In the genomic region with DNA sequence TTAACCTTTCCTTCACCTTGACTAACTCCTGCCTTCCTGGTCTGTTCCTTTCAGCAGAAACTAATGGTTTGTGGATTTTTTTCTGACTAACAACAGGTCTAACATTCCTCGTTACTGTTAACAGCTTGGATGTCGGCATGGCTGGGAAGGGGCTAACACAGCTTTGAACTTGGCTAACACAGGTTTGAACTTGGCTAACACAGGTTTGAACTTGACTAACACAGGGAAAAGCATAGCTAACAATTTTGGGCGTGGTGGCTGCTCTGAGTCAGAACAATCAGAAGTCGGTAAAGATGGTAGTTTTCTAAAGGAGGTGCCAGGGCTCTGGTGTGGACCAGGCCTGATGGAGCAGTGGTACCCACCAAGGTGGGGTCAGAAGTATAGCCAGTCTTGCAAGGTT, we compare ENCODE assay signal across 8 cellular contexts. TPM values are rescaled to one million over a fixed set of nuclear protein-coding genes. Genes with fewer than 3 reads are reported as not detected.
A peak's percentile ranks its signal among the peaks of the same experiment; 100 is the strongest.
DNase-seq lines count a peak whose midpoint lies in the region; ATAC-seq and TF ChIP-seq lines count a peak whose summit lies in the region.

No MANE protein-coding gene starts in this region.

- H3K27me3 ChIP-seq in CD8-positive, alpha-beta memory T cell (ENCODE audit: insufficient read depth, low read length, poor library complexity, severe bottlenecking), result no peaks in the 10 kb centered on the region
- H3K27me3 ChIP-seq in Peyer's patch (no peaks in the 10 kb centered on the region), breast epithelium (no peaks in the 10 kb centered on the region)

- no peaks in the 10 kb centered on the region for H3K9me3 Mint-ChIP-seq in CD8-positive, alpha-beta memory T cell

- TF ChIP-seq POLR2A in Peyer's patch (IDR thresholded peaks at IDR 0.05) (no peak), breast epithelium (IDR thresholded peaks at IDR 0.05) (no peak)

- peaks cover 0 to 33% (median 13%) of the 10 kb centered on the region in 3 donors for H3K36me3 Mint-ChIP-seq in CD8-positive, alpha-beta memory T cell

- peaks cover 89% of the 10 kb centered on the region for H3K4me1 ChIP-seq in CD8-positive, alpha-beta memory T cell (ENCODE audit: insufficient read depth, low read length)
- H3K4me1 ChIP-seq in Peyer's patch (peaks cover 0 to 31% (median 29%) of the 10 kb centered on the region in 4 donors), breast epithelium (peaks cover 0 to 5% of the 10 kb centered on the region in 2 donors), mesodermal cell (ENCODE audit: control insufficient read depth, insufficient read depth, low read length, poor library complexity, severe bottlenecking) (peaks cover 22% of the 10 kb centered on the region), urinary bladder (ENCODE audit: insufficient read depth) (no peaks in the 10 kb centered on the region)

- H3K9me3 ChIP-seq in CD8-positive, alpha-beta memory T cell (ENCODE audit: low read length), result no peaks in the 10 kb centered on the region
- H3K9me3 ChIP-seq in Peyer's patch (no peaks in the 10 kb centered on the region), breast epithelium (no peaks in the 10 kb centered on the region), mesodermal cell (ENCODE audit: control insufficient read depth, low read length) (no peaks in the 10 kb centered on the region)

- CTCF ChIA-PET in CD8-positive, alpha-beta memory T cell (lab: Charles Lee), result interaction anchor here (0.8 to 2.1 kb wide), 5 partner anchors 8 to 189 kb away, joined by 3 to 11 read pairs (median 3); no protein-coding TSS in a partner anchor

- H3K4me3 Mint-ChIP-seq in CD8-positive, alpha-beta memory T cell, result peak overlapping the region; percentile 95 to 98 (median 98)

- peak overlapping the region; percentile 94 for H3K4me3 ChIP-seq in CD8-positive, alpha-beta memory T cell (ENCODE audit: low read length)
- H3K4me3 ChIP-seq in Peyer's patch (peak overlapping the region; percentile 54 to 79 (median 72)), breast epithelium (peak overlapping the region; percentile 69 to 84 (median 82)), mesodermal cell (ENCODE audit: extremely low read depth, insufficient read depth, low read length, poor library complexity, severe bottlenecking) (peak overlapping the region; percentile 52), urinary bladder (ENCODE audit: low read depth, low read length) (peak overlapping the region; percentile 61)

- H3K27ac ChIP-seq in CD8-positive, alpha-beta memory T cell (ENCODE audit: low read depth, low read length), result peak overlapping the region; percentile 91
- peak overlapping the region; percentile 86 to 99 (median 94) for H3K27ac ChIP-seq in Peyer's patch
- peak overlapping the region; percentile 93 to 99 for H3K27ac ChIP-seq in breast epithelium
- H3K27ac ChIP-seq in mesodermal cell (ENCODE audit: low read depth, low read length, severe bottlenecking), result peak overlapping the region; percentile 98
- H3K27ac ChIP-seq in urinary bladder (ENCODE audit: low read depth), result peak overlapping the region; percentile 82

- POLR2A ChIA-PET in CD8-positive, alpha-beta memory T cell (lab: Charles Lee), result interaction anchor here (0.6 to 5.0 kb wide), 6 partner anchors 10 to 190 kb away, joined by 3 to 34 read pairs (median 6); a partner anchor contains a TSS

- peaks cover 87 to 96% (median 94%) of the 10 kb centered on the region in 3 donors for H3K4me1 Mint-ChIP-seq in CD8-positive, alpha-beta memory T cell

- H3K27ac Mint-ChIP-seq in CD8-positive, alpha-beta memory T cell, result peak overlapping the region; percentile 93 to 100 (median 98)

- intact Hi-C loops in breast epithelium (cut with DNase I; ENCODE audit: low total_unique reads), result no loop called here

- no peaks in the 10 kb centered on the region for H3K36me3 ChIP-seq in CD8-positive, alpha-beta memory T cell (ENCODE audit: insufficient read depth, low read length)
- H3K36me3 ChIP-seq in Peyer's patch (no peaks in the 10 kb centered on the region), breast epithelium (no peaks in the 10 kb centered on the region), mesodermal cell (ENCODE audit: control insufficient read depth, insufficient read depth, low read length) (no peaks in the 10 kb centered on the region), urinary bladder (ENCODE audit: insufficient read depth) (no peaks in the 10 kb centered on the region)

- no peaks in the 10 kb centered on the region for H3K27me3 Mint-ChIP-seq in CD8-positive, alpha-beta memory T cell

- TF ChIP-seq CTCF in Peyer's patch (IDR thresholded peaks at IDR 0.05) (no peak), breast epithelium (IDR thresholded peaks at IDR 0.05) (no peak)

- ATAC-seq in GM21529 (IDR thresholded peaks at IDR 0.05; ENCODE audit: unreplicated experiment) (no peak), HG02884 (IDR thresholded peaks at IDR 0.05; ENCODE audit: unreplicated experiment) (no peak), GM21515 (IDR thresholded peaks at IDR 0.05; ENCODE audit: unreplicated experiment) (no peak)

- 79 to 94% methylated on average over 4 of the region's 4 CpGs for WGBS in mesodermal cell (ENCODE audit: insufficient coverage in 2 of 2), 2 experiments
- WGBS in urinary bladder, result 29% methylated on average over 4 of the region's 4 CpGs

- DNase-seq in CD8-positive, alpha-beta memory T cell, result no peak
- DNase-seq in Peyer's patch, result peak in 1 of 3 donors; percentile 52
- DNase-seq in breast epithelium (ENCODE audit: low spot score in 2 of 2), result no peak

RNA-seq across cellular contexts. Expression of a gene that starts 16.1 kb away (rescaled TPM):
- total RNA-seq in CD8-positive, alpha-beta memory T cell, result 10 to 100 TPM; 52.2 to 57.5 TPM
- polyA plus RNA-seq in CD8-positive, alpha-beta memory T cell, result 3.9 TPM
- total RNA-seq in Peyer's patch, result 10 to 100 TPM in 1 of 4 donors, 1 to 10 TPM in 3; 2.5 to 31.4 (median 5.9) TPM
- 1 to 10 TPM in 2 of 3 donors, under 1 TPM in 1; 0.80 to 2.3 (median 1.9) TPM for total RNA-seq in breast epithelium
- 6.0 TPM for polyA plus RNA-seq in mesodermal cell (2013, experiment 1 of 2)
- polyA plus RNA-seq in mesodermal cell (2013, experiment 2 of 2), result 2.9 TPM
- total RNA-seq in urinary bladder, result 3.3 TPM
- polyA plus RNA-seq in urinary bladder, result 0.29 TPM

RNA-seq across cellular contexts. Expression of a gene that starts 51.7 kb away (rescaled TPM):
- not detected for total RNA-seq in CD8-positive, alpha-beta memory T cell
- polyA plus RNA-seq in CD8-positive, alpha-beta memory T cell, result not detected
- total RNA-seq in Peyer's patch (not detected), breast epithelium (not detected), urinary bladder (not detected)
- polyA plus RNA-seq in mesodermal cell (2013, experiment 1 of 2), result 0.77 TPM
- not detected for polyA plus RNA-seq in mesodermal cell (2013, experiment 2 of 2)
- not detected for polyA plus RNA-seq in urinary bladder

RNA-seq across cellular contexts. Expression of a gene that starts 55.7 kb away (rescaled TPM):
- total RNA-seq in CD8-positive, alpha-beta memory T cell, result not detected
- not detected for polyA plus RNA-seq in CD8-positive, alpha-beta memory T cell
- total RNA-seq in Peyer's patch, result not detected
- 1 to 10 TPM in 1 of 3 donors, not detected in 2; 2.6 TPM for total RNA-seq in breast epithelium
- 2.0 TPM for polyA plus RNA-seq in mesodermal cell (2013, experiment 1 of 2)
- polyA plus RNA-seq in mesodermal cell (2013, experiment 2 of 2), result 0.40 TPM
- total RNA-seq in urinary bladder, result 1.6 TPM
- polyA plus RNA-seq in urinary bladder, result 1.4 TPM
